8 cellular contexts compared by ENCODE assay signal in the genomic region with DNA sequence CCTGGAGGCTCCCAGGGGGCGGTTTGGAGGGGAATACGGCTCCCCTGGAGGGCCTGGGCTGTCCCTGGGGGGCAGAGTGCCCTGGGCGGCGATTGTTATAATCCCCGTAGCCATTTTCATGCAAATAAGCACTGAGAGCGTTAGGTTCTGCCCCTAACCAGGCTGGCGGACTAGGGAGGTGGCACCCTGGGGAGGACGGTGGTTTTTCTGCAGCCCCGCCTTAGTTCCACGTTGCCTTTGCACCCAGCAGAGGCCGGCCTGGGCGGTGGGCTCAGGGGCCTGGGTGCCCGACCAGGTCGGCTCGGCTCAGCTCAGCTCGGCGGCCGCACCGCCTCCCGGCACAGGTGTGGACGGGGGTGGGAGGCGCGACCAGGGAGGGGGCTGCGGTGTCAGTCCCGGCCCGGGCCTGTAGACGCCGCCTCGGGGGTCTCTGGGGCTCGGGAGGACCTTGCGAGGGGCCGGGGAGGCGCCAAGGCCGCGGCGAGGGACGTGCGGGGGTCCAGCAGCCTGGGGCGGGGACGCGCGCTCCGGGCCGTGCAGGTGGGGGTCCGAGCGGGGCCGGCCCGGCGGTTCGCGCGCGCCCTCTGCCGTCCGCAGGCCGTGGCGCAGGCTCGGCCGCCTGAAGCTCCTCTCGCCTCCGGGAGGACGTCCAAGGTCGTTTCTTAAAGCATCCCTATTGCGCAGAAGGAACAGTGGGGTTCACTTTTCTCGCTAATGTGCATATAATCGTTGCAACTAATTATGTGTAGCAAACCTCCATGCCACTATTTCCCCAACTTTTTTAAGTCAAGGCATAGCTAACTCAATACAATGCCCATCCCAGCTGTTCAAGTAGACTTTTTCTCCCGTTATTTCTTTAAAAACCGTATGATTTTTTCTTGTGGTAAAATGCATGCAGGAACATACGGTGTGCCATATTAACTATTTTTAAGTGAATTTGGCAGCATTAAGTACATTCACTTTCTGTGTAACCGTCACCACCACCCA. TPM values are rescaled to one million over a fixed set of nuclear protein-coding genes. Genes with fewer than 3 reads are reported as not detected.
DNase-seq lines count a peak whose midpoint lies in the region; ATAC-seq and TF ChIP-seq lines count a peak whose summit lies in the region.

No MANE protein-coding gene starts in this region.

- H3K36me3 ChIP-seq in heart left ventricle (no peaks in the 10 kb centered on the region), trophoblast cell (ENCODE audit: control insufficient read depth in 1 of 2, insufficient read depth in 2 of 2, low read length in 2 of 2) (peaks cover 0 to 2% of the 10 kb centered on the region in 2 experiments)

- H3K4ac ChIP-seq in trophoblast cell (ENCODE audit: low read depth, low read length) = no peak overlapping the region

- peaks cover 12% of the 10 kb centered on the region for H3K4me1 Mint-ChIP-seq in activated naive CD8-positive, alpha-beta T cell treated with anti-CD3 and anti-CD28 coated beads, Interleukin-2, amount 50 U/mL, for 24 hours

- peaks cover 2 to 44% (median 29%) of the 10 kb centered on the region in 12 donors for H3K4me1 ChIP-seq in heart left ventricle
- peaks cover 8 to 19% of the 10 kb centered on the region in 2 experiments for H3K4me1 ChIP-seq in trophoblast cell (ENCODE audit: control insufficient read depth in 1 of 2, insufficient read depth in 2 of 2, low read length in 2 of 2)

- no peak overlapping the region for H3K18ac ChIP-seq in trophoblast cell (ENCODE audit: low read length)

- peak overlapping the region in 11 of 12 donors; percentile 39 to 91 (median 75) for H3K27ac ChIP-seq in heart left ventricle
- H3K27ac ChIP-seq in trophoblast cell (ENCODE audit: low read depth, low read length) = no peak overlapping the region

- H3K27ac Mint-ChIP-seq in activated naive CD8-positive, alpha-beta T cell treated with anti-CD3 and anti-CD28 coated beads, Interleukin-2, amount 50 U/mL, for 24 hours = no peak overlapping the region

- TF ChIP-seq POLR2A in heart left ventricle (IDR thresholded peaks at IDR 0.05) = no peak

- intact Hi-C loops in heart left ventricle (cut with DNase I) = loop anchor here (1.0 to 10.0 kb wide), 11 partner anchors 27 to 372 kb away; a partner anchor contains a TSS

- H3K9ac ChIP-seq in trophoblast cell (ENCODE audit: low read length) = no peak overlapping the region

- peak; percentile 53 for ATAC-seq in HG03354 (IDR thresholded peaks at IDR 0.05; ENCODE audit: poor library complexity, severe bottlenecking, unreplicated experiment)
- peak; percentile 62 for ATAC-seq in activated naive CD8-positive, alpha-beta T cell treated with anti-CD3 and anti-CD28 coated beads, Interleukin-2, amount 50 U/mL, for 24 hours
- peak in 3 of 4 donors; percentile 12 to 61 (median 55) for ATAC-seq in heart left ventricle
- ATAC-seq in GM18517 (IDR thresholded peaks at IDR 0.05; ENCODE audit: unreplicated experiment) = no peak

- H3K4me3 ChIP-seq in heart left ventricle (peak overlapping the region in 11 of 12 donors; percentile 18 to 81 (median 56)), trophoblast cell (ENCODE audit: low read depth, low read length) (peak overlapping the region; percentile 61)

- peaks cover 9% of the 10 kb centered on the region for H3K79me2 ChIP-seq in trophoblast cell (ENCODE audit: control insufficient read depth, insufficient read depth, low read length, poor library complexity)

- H2BK5ac ChIP-seq in trophoblast cell (ENCODE audit: low read depth, low read length, poor library complexity) = no peak overlapping the region

- H2BK12ac ChIP-seq in trophoblast cell (ENCODE audit: low read length) = no peak overlapping the region

- H4K91ac ChIP-seq in trophoblast cell (ENCODE audit: low read depth, low read length) = no peak overlapping the region

- DNase-seq in DMS79 (lab: John Stamatoyannopoulos, UW) (peak; percentile 45), SIG-M5 (lab: John Stamatoyannopoulos, UW) (peak; percentile 10), heart left ventricle (peak; percentile 60 to 74 (median 63)), trophoblast cell (peak in 1 of 2 donors; percentile 56), GF-D8 (lab: John Stamatoyannopoulos, UW) (no peak)
- DNase-seq in activated naive CD8-positive, alpha-beta T cell treated with anti-CD3 and anti-CD28 coated beads, Interleukin-2, amount 50 U/mL, for 24 hours = peak; percentile 66

- H3K14ac ChIP-seq in trophoblast cell (ENCODE audit: low read length) = no peak overlapping the region

- H2AFZ ChIP-seq in trophoblast cell (ENCODE audit: insufficient read depth, low read length, poor library complexity) = no peak overlapping the region

- H3K23ac ChIP-seq in trophoblast cell (ENCODE audit: low read length) = no peak overlapping the region

- no peak overlapping the region for H3K4me3 Mint-ChIP-seq in activated naive CD8-positive, alpha-beta T cell treated with anti-CD3 and anti-CD28 coated beads, Interleukin-2, amount 50 U/mL, for 24 hours

- H3K79me1 ChIP-seq in trophoblast cell (ENCODE audit: low read length) = peaks cover 11% of the 10 kb centered on the region

- H4K12ac ChIP-seq in trophoblast cell (ENCODE audit: low read depth, low read length) = no peak overlapping the region

- H3K9me3 ChIP-seq in heart left ventricle (peaks cover 0 to 14% (median 0%) of the 10 kb centered on the region in 12 donors), trophoblast cell (ENCODE audit: insufficient read depth, low read depth, low read length) (peaks cover 4% of the 10 kb centered on the region)

- H3K4me2 ChIP-seq in trophoblast cell (ENCODE audit: low read length) = peak overlapping the region; percentile 91

- no peak overlapping the region for H2BK120ac ChIP-seq in trophoblast cell (ENCODE audit: insufficient read depth, low read length, poor library complexity)

- peaks cover 18% of the 10 kb centered on the region for H3K27me3 Mint-ChIP-seq in activated naive CD8-positive, alpha-beta T cell treated with anti-CD3 and anti-CD28 coated beads, Interleukin-2, amount 50 U/mL, for 24 hours

- no peak overlapping the region for H4K8ac ChIP-seq in trophoblast cell (ENCODE audit: low read depth, low read length)

- H3K9me3 Mint-ChIP-seq in activated naive CD8-positive, alpha-beta T cell treated with anti-CD3 and anti-CD28 coated beads, Interleukin-2, amount 50 U/mL, for 24 hours = peaks cover 14% of the 10 kb centered on the region

- H2AK5ac ChIP-seq in trophoblast cell (ENCODE audit: low read length) = no peak overlapping the region

- H3K36me3 Mint-ChIP-seq in activated naive CD8-positive, alpha-beta T cell treated with anti-CD3 and anti-CD28 coated beads, Interleukin-2, amount 50 U/mL, for 24 hours (ENCODE audit: low read depth) = no peaks in the 10 kb centered on the region

- 4 to 7% (median 5%) methylated on average over 33 to 70 of the region's 70 CpGs for WGBS in heart left ventricle, 4 donors
- WGBS in trophoblast cell (ENCODE audit: extremely low coverage, insufficient coverage, insufficient read length) = no CpG with 5 or more reads among the region's 70 CpGs

- peaks cover 0 to 25% (median 0%) of the 10 kb centered on the region in 9 donors for H3K27me3 ChIP-seq in heart left ventricle
- peaks cover 19% of the 10 kb centered on the region for H3K27me3 ChIP-seq in trophoblast cell (ENCODE audit: insufficient read depth, low read length)

- peak; percentile 61 to 97 (median 90) for TF ChIP-seq CTCF in heart left ventricle (IDR thresholded peaks at IDR 0.05)

RNA-seq across cellular contexts. Expression of a gene that starts 2.5 kb away (rescaled TPM):
- total RNA-seq in heart left ventricle = 10 to 100 TPM in 8 of 9 donors, 1 to 10 TPM in 1; 9.8 to 29.9 (median 17.1) TPM
- 10 to 100 TPM; 10.9 to 12.8 TPM for polyA plus RNA-seq in heart left ventricle
- polyA plus RNA-seq in trophoblast cell (2013) = 29.7 and 31.2 TPM in 2 replicates

RNA-seq across cellular contexts. Expression of a gene that starts 10.5 kb away (rescaled TPM):
- not detected for total RNA-seq in heart left ventricle
- not detected for polyA plus RNA-seq in heart left ventricle
- polyA plus RNA-seq in trophoblast cell (2013) = not detected in 2 replicates

RNA-seq across cellular contexts. Expression of a gene that starts 23.5 kb away (rescaled TPM):
- total RNA-seq in heart left ventricle = not detected
- polyA plus RNA-seq in heart left ventricle = not detected
- polyA plus RNA-seq in trophoblast cell (2013) = not detected in 2 replicates

RNA-seq across cellular contexts. Expression of a gene that starts 33.7 kb away (rescaled TPM):
- total RNA-seq in heart left ventricle = not detected
- not detected for polyA plus RNA-seq in heart left ventricle
- not detected in 2 replicates for polyA plus RNA-seq in trophoblast cell (2013)

RNA-seq across cellular contexts. Expression of a gene that starts 47.4 kb away (rescaled TPM):
- total RNA-seq in heart left ventricle = not detected
- not detected for polyA plus RNA-seq in heart left ventricle
- not detected in 2 replicates for polyA plus RNA-seq in trophoblast cell (2013)
